ENCODE assay signal across 9 cellular contexts in the genomic region with DNA sequence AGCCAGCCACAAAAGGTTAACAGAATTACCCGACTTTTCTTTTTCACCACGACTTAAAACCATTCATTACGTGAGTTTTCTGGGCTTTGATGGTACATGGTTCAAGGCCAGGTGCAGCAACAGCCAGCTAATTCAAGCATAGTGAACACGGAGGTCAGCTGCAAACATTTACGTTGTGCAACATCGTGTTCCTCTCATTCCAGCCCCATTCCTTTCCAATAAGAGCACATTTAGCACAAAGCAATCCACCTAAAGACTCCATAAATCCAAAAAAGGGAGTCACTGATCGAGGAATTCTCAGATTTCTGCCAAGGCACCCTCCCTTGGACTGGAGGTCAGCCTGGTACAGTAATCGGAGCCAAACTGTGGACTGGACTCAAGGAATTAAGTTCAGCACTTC. TPM values are rescaled to one million over a fixed set of nuclear protein-coding genes. Genes with fewer than 3 reads are reported as not detected.
DNase-seq lines count a peak whose midpoint lies in the region; ATAC-seq and TF ChIP-seq lines count a peak whose summit lies in the region.
"Had no signal": no experiment of that assay in that cellular context is flagged by ENCODE, and none has a peak within 500 bp of the region (broad histone marks: within the 10 kb centered on the region; RNA-seq: fewer than 3 reads in every experiment).

No MANE protein-coding gene starts in this region.

- no peaks in the 10 kb centered on the region for H3K9me3 ChIP-seq in muscle layer of colon (ENCODE audit: low read length)
- H3K9me3 ChIP-seq in CD4-positive, alpha-beta memory T cell (ENCODE audit: control insufficient read depth in 1 of 2, low read length in 2 of 2) = no peaks in the 10 kb centered on the region

- no peaks in the 10 kb centered on the region for H3K9me3 Mint-ChIP-seq in CD4-positive, alpha-beta memory T cell
- H3K9me3 Mint-ChIP-seq: activated T-cell treated with anti-CD3 and anti-CD28 coated beads, Interleukin-2, amount 50 U/mL, for 4 hours had no signal

- intact Hi-C loops in CD4-positive, alpha-beta memory T cell (cut with micrococcal nuclease) = no loop called here

- H3K27me3 Mint-ChIP-seq in CD4-positive, alpha-beta memory T cell = peaks cover 6 to 9% of the 10 kb centered on the region in 2 donors

- H3K36me3 Mint-ChIP-seq in CD4-positive, alpha-beta memory T cell = no peaks in the 10 kb centered on the region

- no peak overlapping the region for H3K4me3 Mint-ChIP-seq in CD4-positive, alpha-beta memory T cell
- H3K4me3 Mint-ChIP-seq: activated T-cell treated with anti-CD3 and anti-CD28 coated beads, Interleukin-2, amount 50 U/mL, for 4 hours had no signal

- no peak overlapping the region for H3K27ac Mint-ChIP-seq in CD4-positive, alpha-beta memory T cell

- no peak overlapping the region for H3K4me3 ChIP-seq in AG09309 (ENCODE audit: control insufficient read depth, low read depth, low read length)
- no peak overlapping the region for H3K4me3 ChIP-seq in choroid plexus epithelial cell (ENCODE audit: low read depth, low read length)
- H3K4me3 ChIP-seq in muscle layer of colon (ENCODE audit: low read depth in 1 of 2, low read length in 2 of 2) = peak overlapping the region in 1 of 2 donors; percentile 36
- no peak overlapping the region for H3K4me3 ChIP-seq in CD4-positive, alpha-beta memory T cell (ENCODE audit: low read length in 2 of 2)

- H3K27ac ChIP-seq in muscle layer of colon (ENCODE audit: low read depth, low read length) = peak overlapping the region; percentile 47
- no peak overlapping the region for H3K27ac ChIP-seq in CD4-positive, alpha-beta memory T cell (ENCODE audit: low read depth, low read length)

- POLR2A ChIA-PET in CD4-positive, alpha-beta memory T cell (lab: Charles Lee; ENCODE audit: partially characterized antibody) = no interaction called here

- CTCF ChIA-PET in CD4-positive, alpha-beta memory T cell (lab: Charles Lee; ENCODE audit: partially characterized antibody) = no interaction called here

- DNase-seq in AG09309 (ENCODE audit: low read depth) (peak; percentile 75), HS-5 (ENCODE audit: low read depth) (peak; percentile 80), choroid plexus epithelial cell (ENCODE audit: low read depth) (peak; percentile 91), GM19240 (ENCODE audit: insufficient read length, low spot score) (no peak)
- DNase-seq in CD4-positive, alpha-beta memory T cell = no peak
- DNase-seq: activated T-cell treated with anti-CD3 and anti-CD28 coated beads, Interleukin-2, amount 50 U/mL, for 4 hours had no signal

- no peak overlapping the region for H3K9ac ChIP-seq in muscle layer of colon (ENCODE audit: low read length)

- H3K27me3 ChIP-seq in muscle layer of colon (ENCODE audit: control insufficient read depth in 1 of 2, insufficient read depth in 2 of 2, low read length in 2 of 2) = no peaks in the 10 kb centered on the region
- H3K27me3 ChIP-seq in CD4-positive, alpha-beta memory T cell (ENCODE audit: insufficient read depth, low read length) = no peaks in the 10 kb centered on the region

- TF ChIP-seq CTCF in AG09309 (IDR thresholded peaks at IDR 0.05; ENCODE audit: control insufficient read depth, insufficient read depth, low read depth, low read length, missing control alignments) (no peak), choroid plexus epithelial cell (conservative IDR thresholded peaks at IDR 0.05; ENCODE audit: low read depth, low read length) (no peak)

- H3K4me1 Mint-ChIP-seq in CD4-positive, alpha-beta memory T cell = no peaks in the 10 kb centered on the region

- H3K36me3 ChIP-seq in muscle layer of colon (ENCODE audit: insufficient read depth, low read length) = no peaks in the 10 kb centered on the region
- no peaks in the 10 kb centered on the region for H3K36me3 ChIP-seq in CD4-positive, alpha-beta memory T cell (ENCODE audit: insufficient read depth, low read length)

- peaks cover 37% of the 10 kb centered on the region for H3K4me1 ChIP-seq in muscle layer of colon (ENCODE audit: insufficient read depth, low read length)
- no peaks in the 10 kb centered on the region for H3K4me1 ChIP-seq in CD4-positive, alpha-beta memory T cell (ENCODE audit: insufficient read depth, low read length)

- no peak for ATAC-seq in HG03354 (IDR thresholded peaks at IDR 0.05; ENCODE audit: poor library complexity, severe bottlenecking, unreplicated experiment)
- no peak for ATAC-seq in GM21515 (IDR thresholded peaks at IDR 0.05; ENCODE audit: unreplicated experiment)
- ATAC-seq: activated T-cell treated with anti-CD3 and anti-CD28 coated beads, Interleukin-2, amount 50 U/mL, for 4 hours had no signal

RNA-seq across cellular contexts. Expression of gene NREP, which starts 14.4 kb away (rescaled TPM):
- under 1 TPM; 0.36 to 0.41 TPM for total RNA-seq in CD4-positive, alpha-beta memory T cell
- polyA plus RNA-seq in CD4-positive, alpha-beta memory T cell = under 1 TPM; 0.25 to 0.80 TPM

Comparison
In these comparisons a context has a peak if more than half of its experiments do, and no peak if none do; other contexts are left out.
1. DNase-seq: peak in AG09309 (single experiment), HS-5 (single experiment) and choroid plexus epithelial cell (single experiment); none in CD4-positive, alpha-beta memory T cell (0 of 5) and GM19240 (single experiment).